Comparison of ENCODE assay signal across 17 cellular contexts in genomic region chr3:160052385-160053047, GRCh38.
A peak's percentile ranks its signal among the peaks of the same experiment; 100 is the strongest.
DNase-seq lines count a peak whose midpoint lies in the region; ATAC-seq and TF ChIP-seq lines count a peak whose summit lies in the region.
"Had no signal": no experiment of that assay in that cellular context is flagged by ENCODE, and none has a peak within 500 bp of the region (broad histone marks: within the 10 kb centered on the region; RNA-seq: fewer than 3 reads in every experiment).

No MANE protein-coding gene starts in this region.

- no peak overlapping the region for H2BK5ac ChIP-seq in neuronal stem cell (ENCODE audit: low read length)

- H3K79me1 ChIP-seq in neuronal stem cell (ENCODE audit: low read depth, low read length), result no peaks in the 10 kb centered on the region

- no peak overlapping the region for H3K14ac ChIP-seq in neuronal stem cell (ENCODE audit: low read length)

- no peak overlapping the region for H2BK12ac ChIP-seq in neuronal stem cell (ENCODE audit: low read length)

- H3K9me3 ChIP-seq in adipocyte (ENCODE audit: control insufficient read depth, low read length), result no peaks in the 10 kb centered on the region
- H3K9me3 ChIP-seq in neuronal stem cell (replicated peaks in 1 of 2; ENCODE audit: control insufficient read depth in 2 of 2, insufficient read depth in 1 of 2, low read depth in 1 of 2, low read length in 2 of 2), result no peaks in the 10 kb centered on the region

- peaks cover 0 to 5% (median 2%) of the 10 kb centered on the region in 3 donors for H3K27me3 Mint-ChIP-seq in CD14-positive monocyte (ENCODE audit: low read depth in 3 of 3)
- peaks cover 3% of the 10 kb centered on the region for H3K27me3 Mint-ChIP-seq in activated CD8-positive, alpha-beta T cell treated with anti-CD3 and anti-CD28 coated beads for 36 hours

- H3K4me1 Mint-ChIP-seq in CD14-positive monocyte, result peaks cover 13% of the 10 kb centered on the region
- no peaks in the 10 kb centered on the region for H3K4me1 Mint-ChIP-seq in activated CD8-positive, alpha-beta T cell treated with anti-CD3 and anti-CD28 coated beads for 36 hours (ENCODE audit: low read depth)

- no peak overlapping the region for H2BK15ac ChIP-seq in neuronal stem cell (ENCODE audit: low read length)

- no CpG with 5 or more reads among the region's 7 CpGs for WGBS in neuronal stem cell (ENCODE audit: extremely low coverage in 2 of 2, insufficient read length in 2 of 2, insufficient replicate concordance in 1 of 2), 2 donors

- no peak overlapping the region for H3K4me2 ChIP-seq in neuronal stem cell (ENCODE audit: insufficient read depth, low read length, poor library complexity, severe bottlenecking)

- H2AK5ac ChIP-seq in neuronal stem cell (ENCODE audit: low read depth, low read length), result no peak overlapping the region

- TF ChIP-seq CTCF in CD14-positive monocyte (IDR thresholded peaks at IDR 0.05) (no peak), foreskin keratinocyte (conservative IDR thresholded peaks at IDR 0.05) (no peak)
- TF ChIP-seq CTCF in activated CD8-positive, alpha-beta T cell treated with anti-CD3 and anti-CD28 coated beads for 36 hours (IDR thresholded peaks at IDR 0.05), result no peak

- intact Hi-C loops in CD14-positive monocyte (cut with micrococcal nuclease), result no loop called here
- intact Hi-C loops in activated CD8-positive, alpha-beta T cell treated with anti-CD3 and anti-CD28 coated beads for 36 hours (cut with micrococcal nuclease), result no loop called here

- H3K27ac Mint-ChIP-seq in CD14-positive monocyte, result no peak overlapping the region
- H3K27ac Mint-ChIP-seq in activated CD8-positive, alpha-beta T cell treated with anti-CD3 and anti-CD28 coated beads for 36 hours, result no peak overlapping the region

- H3K4me3 Mint-ChIP-seq in CD14-positive monocyte, result peak overlapping the region; percentile 12 to 60
- H3K4me3 Mint-ChIP-seq in activated CD8-positive, alpha-beta T cell treated with anti-CD3 and anti-CD28 coated beads for 36 hours, result no peak overlapping the region

- no peaks in the 10 kb centered on the region for H3K9me3 Mint-ChIP-seq in CD14-positive monocyte
- no peaks in the 10 kb centered on the region for H3K9me3 Mint-ChIP-seq in activated CD8-positive, alpha-beta T cell treated with anti-CD3 and anti-CD28 coated beads for 36 hours

- H3K4me1 ChIP-seq in adipocyte (ENCODE audit: control insufficient read depth, insufficient read depth, low read length), result no peaks in the 10 kb centered on the region
- H3K4me1 ChIP-seq in foreskin keratinocyte, result no peaks in the 10 kb centered on the region
- H3K4me1 ChIP-seq in neuronal stem cell (ENCODE audit: control insufficient read depth in 2 of 2, insufficient read depth in 1 of 2, low read depth in 1 of 2, low read length in 2 of 2), result peaks cover 0 to 3% of the 10 kb centered on the region in 2 donors

- no peaks in the 10 kb centered on the region for H3K36me3 Mint-ChIP-seq in CD14-positive monocyte
- no peaks in the 10 kb centered on the region for H3K36me3 Mint-ChIP-seq in activated CD8-positive, alpha-beta T cell treated with anti-CD3 and anti-CD28 coated beads for 36 hours (ENCODE audit: low read depth)

- H2AFZ ChIP-seq in neuronal stem cell (ENCODE audit: low read length), result peak overlapping the region; percentile 4

- H3K4me3 ChIP-seq in adipocyte (ENCODE audit: low read length) (no peak overlapping the region), neuronal stem cell (ENCODE audit: low read length in 2 of 2) (no peak overlapping the region)
- H3K4me3 ChIP-seq: cardiac muscle cell had no signal

- H3K27me3 ChIP-seq in adipocyte (replicated peaks; ENCODE audit: control insufficient read depth, insufficient read depth, low read length) (peaks cover 5% of the 10 kb centered on the region), foreskin keratinocyte (peaks cover 6% of the 10 kb centered on the region), neuronal stem cell (ENCODE audit: control insufficient read depth in 3 of 3, insufficient read depth in 3 of 3, low read depth in 1 of 3, low read length in 3 of 3) (no peaks in the 10 kb centered on the region)
- H3K27me3 ChIP-seq: cardiac muscle cell had no signal

- H3K27ac ChIP-seq in foreskin keratinocyte, result no peak overlapping the region
- H3K27ac ChIP-seq in neuronal stem cell (replicated peaks; ENCODE audit: low read length), result no peak overlapping the region
- H3K27ac ChIP-seq: cardiac muscle cell had no signal

- CTCF ChIA-PET in activated CD8-positive, alpha-beta T cell treated with anti-CD3 and anti-CD28 coated beads for 36 hours (lab: Charles Lee), result interaction anchor here (1.0 kb wide), 1 partner anchor 20 kb away, joined by 3 read pairs; no protein-coding TSS in a partner anchor

- no peaks in the 10 kb centered on the region for H3K36me3 ChIP-seq in adipocyte (ENCODE audit: control insufficient read depth, insufficient read depth, low read length, severe bottlenecking)
- H3K36me3 ChIP-seq in neuronal stem cell (replicated peaks in 1 of 2; ENCODE audit: control insufficient read depth in 2 of 2, insufficient read depth in 2 of 2, low read length in 2 of 2), result no peaks in the 10 kb centered on the region
- H3K36me3 ChIP-seq: cardiac muscle cell had no signal

- no peak overlapping the region for H3K4ac ChIP-seq in neuronal stem cell (ENCODE audit: low read length)

- no peak overlapping the region for H3K18ac ChIP-seq in neuronal stem cell (ENCODE audit: low read length)

- ATAC-seq in foreskin keratinocyte (peak; percentile 44), GM19351 (IDR thresholded peaks at IDR 0.05; ENCODE audit: unreplicated experiment) (no peak)
- no peak for ATAC-seq in activated CD8-positive, alpha-beta T cell treated with anti-CD3 and anti-CD28 coated beads for 36 hours

- no peak overlapping the region for H4K91ac ChIP-seq in neuronal stem cell (ENCODE audit: low read depth, low read length, poor library complexity)

- no peak overlapping the region for H2BK120ac ChIP-seq in neuronal stem cell (ENCODE audit: low read depth, low read length)

- no peak overlapping the region for H4K8ac ChIP-seq in neuronal stem cell (ENCODE audit: low read depth, low read length)

- POLR2A ChIA-PET in activated CD8-positive, alpha-beta T cell treated with anti-CD3 and anti-CD28 coated beads for 36 hours (lab: Charles Lee), result no interaction called here

- DNase-seq in CD14-positive monocyte (ENCODE audit: low spot score) (no peak), adipocyte (ENCODE audit: low read depth) (peak; percentile 41), foreskin keratinocyte (no peak), neuronal stem cell (ENCODE audit: low spot score) (no peak), NCI-H2171 treated with DMSO at 0.1 percent for 48 hours (lab: John Stamatoyannopoulos, UW) (no peak), NCI-H526 (lab: John Stamatoyannopoulos, UW) (no peak)
- DNase-seq in activated CD8-positive, alpha-beta T cell treated with anti-CD3 and anti-CD28 coated beads for 36 hours, result no peak
- DNase-seq: activated CD8-positive, alpha-beta memory T cell treated with anti-CD3 and anti-CD28 coated beads for 24 hours; activated effector memory CD4-positive, alpha-beta T cell treated with anti-CD3 and anti-CD28 coated beads, Interleukin-2, amount 50 U/mL, for 16 hours; DND-41; KBM-7; NCI-H1694 treated with DMSO at 0.1 percent for 48 hours; NCI-H748 treated with DMSO at 0.1 percent for 48 hours; SHP77; stimulated activated CD4-positive, alpha-beta T cell treated with anti-CD3 and anti-CD28 coated beads, Interleukin-1b, Interleukin-23, amount 100 ng/mL, for 48 hours had no signal

- H3K9ac ChIP-seq in adipocyte (ENCODE audit: low read length), result no peak overlapping the region
- no peak overlapping the region for H3K9ac ChIP-seq in neuronal stem cell (ENCODE audit: low read depth, low read length, poor library complexity)

- H3K23ac ChIP-seq in neuronal stem cell (ENCODE audit: low read depth, low read length, poor library complexity), result no peak overlapping the region
